In the genomic region with DNA sequence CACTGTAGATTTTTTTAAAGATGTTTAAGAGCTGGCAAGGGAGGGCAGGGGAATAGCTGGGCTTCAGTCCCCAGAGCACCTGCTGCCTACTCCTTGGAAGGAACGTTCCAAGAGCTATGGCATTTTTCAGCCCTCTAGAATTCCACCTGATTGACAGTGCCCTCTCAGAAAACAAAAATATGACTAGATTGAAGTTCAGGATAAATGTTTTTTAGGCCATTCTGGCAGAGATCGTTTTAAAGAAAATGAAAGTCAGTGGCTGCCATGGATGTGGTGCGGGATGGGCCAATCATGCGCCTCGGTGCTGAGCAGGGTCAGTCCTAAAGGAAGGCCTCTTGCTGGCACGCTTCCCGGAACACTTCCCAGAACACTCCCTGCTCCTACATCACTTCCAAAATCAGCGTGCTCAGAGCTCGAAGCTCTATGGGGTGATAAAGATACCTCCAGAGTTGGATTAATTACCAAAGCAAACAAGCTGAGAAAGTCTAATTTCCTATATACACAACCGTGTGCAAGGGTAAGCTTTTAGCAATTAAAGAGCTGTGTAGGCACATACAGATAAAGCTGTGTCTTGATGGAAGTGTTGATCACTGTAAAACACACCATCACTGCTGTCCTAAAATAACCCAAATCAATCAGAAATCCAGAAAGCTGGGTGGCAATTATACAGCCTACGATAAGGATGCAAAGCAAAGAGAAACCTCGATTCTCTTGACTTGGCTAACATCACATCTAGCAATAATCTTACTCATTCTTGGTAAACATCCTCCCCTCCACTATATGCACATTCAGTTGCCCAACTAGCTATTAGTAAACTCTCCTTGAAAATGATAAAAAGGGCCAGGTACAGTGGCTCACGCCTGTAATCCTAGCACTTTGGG, we compare ENCODE assay signal across 8 cellular contexts. TPM values are rescaled to one million over a fixed set of nuclear protein-coding genes. Genes with fewer than 3 reads are reported as not detected.
A peak's percentile ranks its signal among the peaks of the same experiment; 100 is the strongest.
DNase-seq lines count a peak whose midpoint lies in the region; ATAC-seq and TF ChIP-seq lines count a peak whose summit lies in the region.

No MANE protein-coding gene starts in this region.

- H3K27me3 Mint-ChIP-seq in nephron (ENCODE audit: low read depth) = no peaks in the 10 kb centered on the region
- H3K27me3 Mint-ChIP-seq in CD4-positive, alpha-beta memory T cell = no peaks in the 10 kb centered on the region
- no peaks in the 10 kb centered on the region for H3K27me3 Mint-ChIP-seq in stimulated activated naive B cell treated with anti-CD40 and anti-IgM and Interleukin-4, amounts not matched to agents 10 μg/mL and 1 μg/mL and 100 μg/mL, for 72 hours

- no peaks in the 10 kb centered on the region for H3K9me3 ChIP-seq in esophagus (ENCODE audit: control insufficient read depth in 2 of 2, insufficient read depth in 1 of 2, low read depth in 1 of 2, low read length in 1 of 2)
- no peaks in the 10 kb centered on the region for H3K9me3 ChIP-seq in CD4-positive, alpha-beta memory T cell (ENCODE audit: control insufficient read depth in 1 of 2, low read length in 2 of 2)

- WGBS in esophagus, 2 donors = 23 to 26% methylated on average over 13 of the region's 13 CpGs

- intact Hi-C loops in CD4-positive, alpha-beta memory T cell (cut with micrococcal nuclease) = no loop called here

- ATAC-seq in GM19452 (IDR thresholded peaks at IDR 0.05; ENCODE audit: unreplicated experiment) = no peak
- no peak for ATAC-seq in stimulated activated naive B cell treated with anti-CD40 and anti-IgM and Interleukin-4, amounts not matched to agents 10 μg/mL and 1 μg/mL and 100 μg/mL, for 72 hours (replicated peaks)

- DNase-seq in C1 segment of cervical spinal cord (lab: John Stamatoyannopoulos, UW) (peak in 10 of 14 donors; percentile 2 to 70 (median 25)), NCI-H446 treated with DMSO at 0.1 percent for 48 hours (lab: John Stamatoyannopoulos, UW) (peak; percentile 67), activated gamma-delta T cell (lab: John Stamatoyannopoulos, UW) (no peak)
- DNase-seq in CD4-positive, alpha-beta memory T cell = no peak
- DNase-seq in stimulated activated naive B cell treated with anti-CD40 and anti-IgM and Interleukin-4, amounts not matched to agents 10 μg/mL and 1 μg/mL and 100 μg/mL, for 72 hours = no peak

- H3K4me1 Mint-ChIP-seq in nephron = peaks cover 29% of the 10 kb centered on the region
- peaks cover 9 to 33% (median 19%) of the 10 kb centered on the region in 4 donors for H3K4me1 Mint-ChIP-seq in CD4-positive, alpha-beta memory T cell
- H3K4me1 Mint-ChIP-seq in stimulated activated naive B cell treated with anti-CD40 and anti-IgM and Interleukin-4, amounts not matched to agents 10 μg/mL and 1 μg/mL and 100 μg/mL, for 72 hours = no peaks in the 10 kb centered on the region

- no peaks in the 10 kb centered on the region for H3K9me3 Mint-ChIP-seq in nephron
- H3K9me3 Mint-ChIP-seq in CD4-positive, alpha-beta memory T cell = peaks cover 0 to 3% (median 0%) of the 10 kb centered on the region in 8 donors
- peaks cover 0 to 4% of the 10 kb centered on the region in 2 donors for H3K9me3 Mint-ChIP-seq in stimulated activated naive B cell treated with anti-CD40 and anti-IgM and Interleukin-4, amounts not matched to agents 10 μg/mL and 1 μg/mL and 100 μg/mL, for 72 hours

- H3K27ac ChIP-seq in esophagus (ENCODE audit: low read depth in 2 of 2, low read length in 1 of 2) = peak overlapping the region; percentile 74 to 80
- no peak overlapping the region for H3K27ac ChIP-seq in CD4-positive, alpha-beta memory T cell (ENCODE audit: low read depth, low read length)

- no peaks in the 10 kb centered on the region for H3K27me3 ChIP-seq in esophagus (ENCODE audit: control insufficient read depth in 1 of 2, insufficient read depth in 2 of 2, low read length in 2 of 2)
- H3K27me3 ChIP-seq in CD4-positive, alpha-beta memory T cell (ENCODE audit: insufficient read depth, low read length) = no peaks in the 10 kb centered on the region

- H3K27ac Mint-ChIP-seq in nephron = peak overlapping the region; percentile 93 to 99 (median 96)
- H3K27ac Mint-ChIP-seq in CD4-positive, alpha-beta memory T cell = peak overlapping the region in 1 of 7 donors; percentile 37
- no peak overlapping the region for H3K27ac Mint-ChIP-seq in stimulated activated naive B cell treated with anti-CD40 and anti-IgM and Interleukin-4, amounts not matched to agents 10 μg/mL and 1 μg/mL and 100 μg/mL, for 72 hours

- no peaks in the 10 kb centered on the region for H3K36me3 ChIP-seq in esophagus (ENCODE audit: control insufficient read depth in 2 of 2, insufficient read depth in 2 of 2, low read length in 1 of 2)
- H3K36me3 ChIP-seq in CD4-positive, alpha-beta memory T cell (ENCODE audit: insufficient read depth, low read length) = no peaks in the 10 kb centered on the region

- CTCF ChIA-PET in CD4-positive, alpha-beta memory T cell (lab: Charles Lee; ENCODE audit: partially characterized antibody) = interaction anchor here (2.1 to 2.6 kb wide), 2 partner anchors 13 to 339 kb away, joined by 6 read pairs; no protein-coding TSS in a partner anchor

- no peak overlapping the region for H3K4me3 ChIP-seq in esophagus (ENCODE audit: low read depth in 1 of 2, low read length in 2 of 2)
- no peak overlapping the region for H3K4me3 ChIP-seq in CD4-positive, alpha-beta memory T cell (ENCODE audit: low read length in 2 of 2)

- H3K36me3 Mint-ChIP-seq in nephron (ENCODE audit: low read depth) = peaks cover 4% of the 10 kb centered on the region
- peaks cover 8 to 11% of the 10 kb centered on the region in 2 donors for H3K36me3 Mint-ChIP-seq in CD4-positive, alpha-beta memory T cell
- no peaks in the 10 kb centered on the region for H3K36me3 Mint-ChIP-seq in stimulated activated naive B cell treated with anti-CD40 and anti-IgM and Interleukin-4, amounts not matched to agents 10 μg/mL and 1 μg/mL and 100 μg/mL, for 72 hours

- TF ChIP-seq CTCF in nephron (IDR thresholded peaks at IDR 0.05; ENCODE audit: unreplicated experiment in 3 of 3) = no peak

- peaks cover 0 to 4% of the 10 kb centered on the region in 2 donors for H3K4me1 ChIP-seq in esophagus (ENCODE audit: control insufficient read depth in 2 of 2, insufficient read depth in 2 of 2, low read length in 1 of 2)
- H3K4me1 ChIP-seq in CD4-positive, alpha-beta memory T cell (ENCODE audit: insufficient read depth, low read length) = peaks cover under 1% of the 10 kb centered on the region

- POLR2A ChIA-PET in CD4-positive, alpha-beta memory T cell (lab: Charles Lee; ENCODE audit: partially characterized antibody) = interaction anchor here (1.1 kb wide), 1 partner anchor 9 kb away, joined by 3 read pairs; no protein-coding TSS in a partner anchor

- H3K4me3 Mint-ChIP-seq in nephron = peak overlapping the region; percentile 9 to 71 (median 68)
- H3K4me3 Mint-ChIP-seq in CD4-positive, alpha-beta memory T cell = no peak overlapping the region
- H3K4me3 Mint-ChIP-seq in stimulated activated naive B cell treated with anti-CD40 and anti-IgM and Interleukin-4, amounts not matched to agents 10 μg/mL and 1 μg/mL and 100 μg/mL, for 72 hours = no peak overlapping the region

RNA-seq across cellular contexts. Expression of a gene that starts 34.6 kb away (rescaled TPM):
- 10 to 100 TPM in 1 of 2 donors, 1 to 10 TPM in 1; 3.8 to 10.5 TPM for polyA plus RNA-seq in esophagus
- total RNA-seq in CD4-positive, alpha-beta memory T cell = 10 to 100 TPM; 44.4 to 47.3 TPM
- polyA plus RNA-seq in CD4-positive, alpha-beta memory T cell = 10 to 100 TPM; 34.5 to 40.2 TPM

Comparison
In these comparisons a context has a peak if more than half of its experiments do, and no peak if none do; other contexts are left out.
1. DNase-seq: peak in C1 segment of cervical spinal cord (10 of 14) and NCI-H446 treated with DMSO at 0.1 percent for 48 hours (single experiment); none in activated gamma-delta T cell (single experiment), CD4-positive, alpha-beta memory T cell (0 of 5) and stimulated activated naive B cell treated with anti-CD40 and anti-IgM and Interleukin-4, amounts not matched to agents 10 μg/mL and 1 μg/mL and 100 μg/mL, for 72 hours (single experiment).
2. H3K4me3 Mint-ChIP-seq: peak in nephron (3 of 3); none in CD4-positive, alpha-beta memory T cell (0 of 8) and stimulated activated naive B cell treated with anti-CD40 and anti-IgM and Interleukin-4, amounts not matched to agents 10 μg/mL and 1 μg/mL and 100 μg/mL, for 72 hours (0 of 2).